Comparison of ENCODE assay signal across 19 cellular contexts in genomic region chr10:51233337-51234100, GRCh38.
A peak's percentile ranks its signal among the peaks of the same experiment; 100 is the strongest.
DNase-seq lines count a peak whose midpoint lies in the region; ATAC-seq, FAIRE-seq and TF ChIP-seq lines count a peak whose summit lies in the region.
"Had no signal": no experiment of that assay in that cellular context is flagged by ENCODE, and none has a peak within 500 bp of the region (broad histone marks: within the 10 kb centered on the region; RNA-seq: fewer than 3 reads in every experiment).

No MANE protein-coding gene starts in this region.

- H3K9me3 ChIP-seq in IMR-90 (ENCODE audit: control insufficient read depth, insufficient read depth, low read length) (no peaks in the 10 kb centered on the region), SK-N-SH (no peaks in the 10 kb centered on the region), Karpas-422 (ENCODE audit: low read length) (no peaks in the 10 kb centered on the region)
- H3K9me3 ChIP-seq: A549, Caco-2 had no signal

- no peak overlapping the region for H3K18ac ChIP-seq in IMR-90 (ENCODE audit: low read depth, low read length)

- CTCF ChIA-PET in IMR-90 (lab: Yijun Ruan, JAX) = interaction anchor here (0.5 kb wide), 1 partner anchor 9 kb away, joined by 3 read pairs; no protein-coding TSS in a partner anchor
- CTCF ChIA-PET in SK-N-SH (lab: Yijun Ruan, JAX) = no interaction called here

- ATAC-seq in IMR-90 (ENCODE audit: low read depth) = peak; percentile 46
- ATAC-seq: A549, GM12878 had no signal

- no peak overlapping the region for H2BK5ac ChIP-seq in IMR-90 (ENCODE audit: low read depth, low read length, poor library complexity, severe bottlenecking)

- H4K5ac ChIP-seq in IMR-90 (ENCODE audit: low read depth, low read length) = no peak overlapping the region

- no CpG with 5 or more reads among the region's 3 CpGs for WGBS in IMR-90 (ENCODE audit: extremely low coverage in 2 of 2, insufficient read length in 1 of 2), 2 experiments
- 86% methylated on average over 3 of the region's 3 CpGs for WGBS in SK-N-SH (ENCODE audit: low lambda C conversion rate)

- H3K9ac ChIP-seq in IMR-90 (ENCODE audit: low read depth, low read length) (no peak overlapping the region), SK-N-SH (no peak overlapping the region), Karpas-422 (ENCODE audit: low read length) (no peak overlapping the region)

- TF ChIP-seq RAD21 in IMR-90 (IDR thresholded peaks at IDR 0.05; ENCODE audit: low read length) = no peak
- TF ChIP-seq RAD21 in SK-N-SH (IDR thresholded peaks at IDR 0.05; ENCODE audit: low read length) = no peak

- H3K27ac ChIP-seq in IMR-90 (ENCODE audit: insufficient read depth, low read length) = no peak overlapping the region
- H3K27ac ChIP-seq in SK-N-SH (ENCODE audit: low read depth in 2 of 2, low read length in 1 of 2) = peak overlapping the region in 1 of 2 experiments; percentile 58; a peak in 1 of 4 replicates
- H3K27ac ChIP-seq in Karpas-422 (ENCODE audit: low read length) = no peak overlapping the region
- H3K27ac ChIP-seq: A549, C4-2B had no signal

- peaks cover 6 to 17% of the 10 kb centered on the region in 2 experiments for H3K79me1 ChIP-seq in IMR-90 (ENCODE audit: low read depth in 1 of 2, low read length in 2 of 2)

- H2AFZ ChIP-seq in IMR-90 (replicated peaks; ENCODE audit: low read length, poor library complexity) (no peak overlapping the region), SK-N-SH (ENCODE audit: low read depth) (no peak overlapping the region), Karpas-422 (ENCODE audit: low read length) (no peak overlapping the region)

- H2BK120ac ChIP-seq in IMR-90 (ENCODE audit: low read depth, low read length) = no peak overlapping the region

- dilution Hi-C loops in IMR-90 (cut with HindIII; ENCODE audit: low sequenced_read_pairs, unreplicated experiment) = no loop called here

- H3K4me2 ChIP-seq in IMR-90 (ENCODE audit: low read depth, low read length) (no peak overlapping the region), SK-N-SH (no peak overlapping the region), Karpas-422 (ENCODE audit: low read depth, low read length, poor library complexity, severe bottlenecking) (no peak overlapping the region)
- H3K4me2 ChIP-seq: A549 had no signal

- H3K36me3 ChIP-seq in IMR-90 (ENCODE audit: control insufficient read depth, insufficient read depth, low read length) = no peaks in the 10 kb centered on the region
- H3K36me3 ChIP-seq in SK-N-SH (replicated peaks in 1 of 2; ENCODE audit: control insufficient read depth in 1 of 2, insufficient read depth in 2 of 2, low read length in 1 of 2) = no peaks in the 10 kb centered on the region
- no peaks in the 10 kb centered on the region for H3K36me3 ChIP-seq in bronchial epithelial cell (ENCODE audit: control insufficient read depth, insufficient read depth, low read length)
- H3K36me3 ChIP-seq in Karpas-422 (ENCODE audit: insufficient read depth, low read length) = no peaks in the 10 kb centered on the region

- no peak overlapping the region for H2BK15ac ChIP-seq in IMR-90 (ENCODE audit: low read depth, low read length)

- H3K14ac ChIP-seq in IMR-90 (replicated peaks; ENCODE audit: low read depth, low read length) = no peak overlapping the region

- no peak overlapping the region for H4K91ac ChIP-seq in IMR-90 (ENCODE audit: insufficient read depth, low read depth, low read length)

- H3K56ac ChIP-seq in IMR-90 (ENCODE audit: extremely low read depth, insufficient read depth, low read length) = no peak overlapping the region

- no peaks in the 10 kb centered on the region for H3K9me1 ChIP-seq in IMR-90 (ENCODE audit: insufficient read depth, low read length)

- 0 out of 2 replicates have a peak, but pooled peaks cover 2% of the 10 kb centered on the region for H3K4me1 ChIP-seq in IMR-90 (ENCODE audit: control insufficient read depth, insufficient read depth, low read length)
- H3K4me1 ChIP-seq in SK-N-SH (ENCODE audit: control insufficient read depth in 1 of 2, insufficient read depth in 2 of 2, low read depth in 1 of 2, low read length in 1 of 2) = peaks cover 0 to 13% of the 10 kb centered on the region in 2 experiments; a peak in 2 of 4 replicates
- H3K4me1 ChIP-seq in Karpas-422 (ENCODE audit: low read length) = no peaks in the 10 kb centered on the region
- H3K4me1 ChIP-seq: A549, Caco-2 had no signal

- no peak overlapping the region for H4K8ac ChIP-seq in IMR-90 (ENCODE audit: low read depth in 2 of 2, low read length in 2 of 2)

- H3F3A ChIP-seq in SK-N-SH (replicated peaks; ENCODE audit: insufficient read depth) = no peaks in the 10 kb centered on the region

- FAIRE-seq in bronchial epithelial cell (lab: Jason Lieb, UNC) (no peak), frontal cortex (lab: Jason Lieb, UNC) (no peak)
- FAIRE-seq: A549, D721Med, GM12878, H1 had no signal

- H2AK5ac ChIP-seq in IMR-90 (ENCODE audit: low read depth, low read length) = no peak overlapping the region

- H3K9me2 ChIP-seq in SK-N-SH = no peaks in the 10 kb centered on the region
- H3K9me2 ChIP-seq in Karpas-422 (replicated peaks; ENCODE audit: insufficient read depth, low read length) = no peaks in the 10 kb centered on the region

- H3K4ac ChIP-seq in IMR-90 (ENCODE audit: low read depth, low read length) = no peak overlapping the region

- no peak overlapping the region for H2AK9ac ChIP-seq in IMR-90 (replicated peaks; ENCODE audit: low read depth, low read length, poor library complexity)

- intact Hi-C loops in IMR-90 (cut with micrococcal nuclease) = no loop called here

- BruUV-seq in IMR-90 (replicated peaks; lab: Mats Ljungman, UMichigan) = no TSS peak

- no peak for TF ChIP-seq POLR2A in IMR-90 (IDR thresholded peaks at IDR 0.05; ENCODE audit: low read depth, low read length)

- H3K79me2 ChIP-seq in SK-N-SH (ENCODE audit: insufficient read depth) (no peaks in the 10 kb centered on the region), Karpas-422 (ENCODE audit: low read length) (no peaks in the 10 kb centered on the region)

- TF ChIP-seq EP300 in SK-N-SH (IDR thresholded peaks at IDR 0.05; ENCODE audit: borderline replicate concordance in 1 of 2, low read depth in 1 of 2, low read length in 1 of 2) = 0 out of 4 replicates have a peak, but pooled peaks of 1 of the 2 experiments have one; percentile 16

- H3K4me3 ChIP-seq in IMR-90 (ENCODE audit: insufficient read depth, low read depth, low read length) = no peak overlapping the region
- no peak overlapping the region for H3K4me3 ChIP-seq in SK-N-SH (ENCODE audit: low read depth in 2 of 2, low read length in 1 of 2)
- H3K4me3 ChIP-seq in bronchial epithelial cell (ENCODE audit: low read depth, low read length) = no peak overlapping the region
- H3K4me3 ChIP-seq in Karpas-422 (ENCODE audit: low read length) = no peak overlapping the region
- H3K4me3 ChIP-seq: A549, GM12878 had no signal

- peaks cover 2% of the 10 kb centered on the region; the same call in 1 of the 2 replicates for H4K20me1 ChIP-seq in IMR-90 (ENCODE audit: insufficient read depth, low read length)
- H4K20me1 ChIP-seq in SK-N-SH (ENCODE audit: insufficient read depth) = no peaks in the 10 kb centered on the region
- H4K20me1 ChIP-seq in Karpas-422 (ENCODE audit: insufficient read depth, low read depth, low read length) = no peaks in the 10 kb centered on the region

- DNase-seq in DMS 273 (lab: John Stamatoyannopoulos, UW; ENCODE audit: unreplicated experiment) (peak; percentile 54), IMR-90 (peak; percentile 24), SK-N-SH (peak; percentile 6), bronchial epithelial cell (ENCODE audit: low read depth) (peak; percentile 2), Karpas-422 (no peak), DMS79 (lab: John Stamatoyannopoulos, UW) (no peak), frontal cortex (ENCODE audit: low spot score in 2 of 2) (no peak)
- no peak for DNase-seq in stimulated activated CD4-positive, alpha-beta T cell treated with anti-CD3 and anti-CD28 coated beads, Interleukin-4, amount 100 ng/mL, for 4 hours
- DNase-seq: AML-193; Caco-2; CD4-positive, alpha-beta T cell; DND-41; EL; H9 had no signal

- in situ Hi-C loops in IMR-90 (cut with MboI; ENCODE audit: low sequenced_read_pairs) = no loop called here

- H3K27me3 ChIP-seq in IMR-90 (ENCODE audit: control insufficient read depth, insufficient read depth, low read length) = no peaks in the 10 kb centered on the region
- H3K27me3 ChIP-seq in SK-N-SH (ENCODE audit: insufficient read depth) = no peaks in the 10 kb centered on the region
- H3K27me3 ChIP-seq in bronchial epithelial cell (ENCODE audit: control insufficient read depth, insufficient read depth, low read length) = no peaks in the 10 kb centered on the region
- H3K27me3 ChIP-seq in Karpas-422 (ENCODE audit: low read length) = no peaks in the 10 kb centered on the region

- no peak overlapping the region for H2BK20ac ChIP-seq in IMR-90 (ENCODE audit: low read depth, low read length)

- POLR2A ChIA-PET in IMR-90 (lab: Charles Lee; ENCODE audit: unreplicated experiment) = no interaction called here
- POLR2A ChIA-PET in SK-N-SH (lab: Yijun Ruan, JAX) = no interaction called here

- TF ChIP-seq CTCF in IMR-90 (conservative IDR thresholded peaks at IDR 0.05; ENCODE audit: low read depth, low read length) = no peak
- no peak for TF ChIP-seq CTCF in SK-N-SH (IDR thresholded peaks at IDR 0.05)
- no peak for TF ChIP-seq CTCF in bronchial epithelial cell (IDR thresholded peaks at IDR 0.05; ENCODE audit: insufficient read depth, low read length, severe bottlenecking)

- no peak overlapping the region for H3K23ac ChIP-seq in IMR-90 (ENCODE audit: low read depth, low read length)

TF ChIP-seq in IMR-90, 13 proteins besides CTCF, POLR2A, EP300 and RAD21:
- TF ChIP-seq USF2 (IDR thresholded peaks at IDR 0.05; ENCODE audit: low read depth, low read length) = no peak
TF ChIP-seq in IMR-90: peak in this region for 0.

TF ChIP-seq in SK-N-SH, 30 proteins besides CTCF, POLR2A, EP300 and RAD21 (continues in another document):
- TF ChIP-seq TAF1 (IDR thresholded peaks at IDR 0.05; ENCODE audit: borderline replicate concordance, low read depth, low read length) (no peak), GATA2 (CRISPR knock-in tag; IDR thresholded peaks at IDR 0.05) (0 out of 2 replicates have a peak, but pooled peaks have one; percentile 15)
- TF ChIP-seq, protein P1, sequence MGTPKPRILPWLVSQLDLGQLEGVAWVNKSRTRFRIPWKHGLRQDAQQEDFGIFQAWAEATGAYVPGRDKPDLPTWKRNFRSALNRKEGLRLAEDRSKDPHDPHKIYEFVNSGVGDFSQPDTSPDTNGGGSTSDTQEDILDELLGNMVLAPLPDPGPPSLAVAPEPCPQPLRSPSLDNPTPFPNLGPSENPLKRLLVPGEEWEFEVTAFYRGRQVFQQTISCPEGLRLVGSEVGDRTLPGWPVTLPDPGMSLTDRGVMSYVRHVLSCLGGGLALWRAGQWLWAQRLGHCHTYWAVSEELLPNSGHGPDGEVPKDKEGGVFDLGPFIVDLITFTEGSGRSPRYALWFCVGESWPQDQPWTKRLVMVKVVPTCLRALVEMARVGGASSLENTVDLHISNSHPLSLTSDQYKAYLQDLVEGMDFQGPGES (IDR thresholded peaks at IDR 0.05; ENCODE audit: low read depth, low read length) = no peak

Comparison
In these comparisons a context has a peak if more than half of its experiments do, and no peak if none do; other contexts are left out.
1. DNase-seq: peak in DMS 273 (single experiment), IMR-90 (single experiment), SK-N-SH (single experiment) and bronchial epithelial cell (single experiment); none in Karpas-422 (single experiment), DMS79 (single experiment), frontal cortex (0 of 2) and stimulated activated CD4-positive, alpha-beta T cell treated with anti-CD3 and anti-CD28 coated beads, Interleukin-4, amount 100 ng/mL, for 4 hours (0 of 2).